1 cellular context compared by ENCODE assay signal in the genomic region with DNA sequence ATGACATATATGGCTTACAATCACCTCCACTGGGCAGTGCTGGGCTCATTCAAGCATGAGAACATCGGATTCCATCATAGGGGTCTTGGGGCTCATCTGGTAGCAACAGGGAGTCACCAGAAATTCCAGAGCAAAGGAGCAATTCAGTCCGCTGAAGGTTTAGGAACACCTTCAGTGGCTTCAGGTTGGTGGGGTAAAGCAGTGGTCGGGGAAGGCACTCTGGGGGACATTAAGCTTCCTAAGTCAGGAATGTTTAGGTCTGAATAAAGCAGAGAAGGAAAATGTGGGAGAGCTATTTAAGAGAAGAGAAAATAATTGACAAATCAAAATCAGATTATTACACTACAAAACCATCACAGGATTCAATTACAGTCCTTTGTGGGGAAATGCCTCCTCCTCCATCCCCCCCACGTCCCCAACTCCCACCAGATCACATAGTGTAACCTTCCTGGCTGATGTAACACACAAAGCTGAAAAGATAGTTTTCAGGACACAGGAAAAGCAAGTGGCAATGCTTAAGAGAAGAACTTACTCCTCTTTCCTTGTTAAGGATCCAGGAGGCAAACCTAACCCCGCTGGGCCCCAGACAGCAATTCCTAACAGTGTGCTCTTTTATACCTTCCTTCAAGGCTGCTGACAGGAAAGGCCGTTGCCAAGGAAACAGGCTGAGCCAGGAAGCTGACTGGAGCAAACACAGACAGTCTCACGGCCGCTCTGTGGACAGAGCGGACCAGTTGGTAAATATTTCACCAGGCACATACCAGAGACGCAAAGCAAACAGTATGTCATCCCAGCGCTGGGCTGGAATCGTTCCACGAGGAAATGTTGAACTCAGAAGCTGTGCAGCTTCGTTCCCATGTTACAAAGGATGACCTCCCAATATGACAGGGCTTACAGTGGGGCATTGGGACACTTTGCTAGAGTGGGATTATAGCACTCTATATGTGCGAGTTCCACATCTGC.
TF ChIP-seq lines count a peak whose summit lies in the region.

No MANE protein-coding gene starts in this region.

TF ChIP-seq in liver, 16 proteins besides CTCF, POLR2A, EP300 and RAD21 (continued from another document):
- TF ChIP-seq GABPA (IDR thresholded peaks at IDR 0.05 in 1 of 2, conservative IDR thresholded peaks at IDR 0.05 in 1 of 2), result peak in 1 of 2 donors; percentile 53
- TF ChIP-seq JUND (IDR thresholded peaks at IDR 0.05), result peak; percentile 81 to 86
- peak; percentile 98 for TF ChIP-seq FOXA1 (IDR thresholded peaks at IDR 0.05)
- peak; percentile 77 for TF ChIP-seq NR2F2 (IDR thresholded peaks at IDR 0.05)
- TF ChIP-seq RXRA (IDR thresholded peaks at IDR 0.05), result peak; percentile 90 to 92
- TF ChIP-seq, protein P1, sequence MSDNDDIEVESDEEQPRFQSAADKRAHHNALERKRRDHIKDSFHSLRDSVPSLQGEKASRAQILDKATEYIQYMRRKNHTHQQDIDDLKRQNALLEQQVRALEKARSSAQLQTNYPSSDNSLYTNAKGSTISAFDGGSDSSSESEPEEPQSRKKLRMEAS (IDR thresholded peaks at IDR 0.05), result peak; percentile 95
- TF ChIP-seq EGR1 (IDR thresholded peaks at IDR 0.05; ENCODE audit: low read depth in 2 of 2), result peak in 1 of 2 donors; percentile 73
